Comparison of ENCODE assay signal across 2 cellular contexts in genomic region chr10:79087721-79088120, GRCh38.
TF ChIP-seq lines count a peak whose summit lies in the region.

No MANE protein-coding gene starts in this region.

TF ChIP-seq in liver, 16 proteins besides CTCF, POLR2A, EP300 and RAD21 (continued from another document):
- TF ChIP-seq ZBTB33 (IDR thresholded peaks at IDR 0.05) (no peak), HNF4A (conservative IDR thresholded peaks at IDR 0.05) (no peak), FOXA1 (IDR thresholded peaks at IDR 0.05) (no peak)

TF ChIP-seq in WTC11, 78 proteins besides CTCF, POLR2A, EP300 and RAD21 (continued from another document):
- no peak for TF ChIP-seq ATF6 (CRISPR knock-in tag; IDR thresholded peaks at IDR 0.05)
